Comparison of ENCODE assay signal across 8 cellular contexts in genomic region chr12:68451261-68452091, GRCh38.
DNase-seq lines count a peak whose midpoint lies in the region; ATAC-seq and TF ChIP-seq lines count a peak whose summit lies in the region.

No MANE protein-coding gene starts in this region.

- BruUV-seq in PC-9 (replicated peaks; lab: Mats Ljungman, UMichigan), result no TSS peak

- DNase-seq in ELR (ENCODE audit: low read depth) (peak; percentile 53), UCSD-AML1 (lab: John Stamatoyannopoulos, UW; ENCODE audit: unreplicated experiment) (peak; percentile 27), epidermal melanocyte (ENCODE audit: insufficient read length, low spot score) (peak; percentile 18), ovary (peak; percentile 39 to 67 (median 44)), NCI-H2107 (lab: John Stamatoyannopoulos, UW) (no peak), PC-9 (no peak)

- H3K4me3 ChIP-seq in ovary, result no peak overlapping the region
- H3K4me3 ChIP-seq in PC-9, result no peak overlapping the region

- H3K9me3 ChIP-seq in ovary (no peaks in the 10 kb centered on the region), PC-9 (ENCODE audit: insufficient read depth, low read depth) (no peaks in the 10 kb centered on the region)

- H3K4me1 ChIP-seq in ovary (ENCODE audit: insufficient read depth) (peaks cover 8% of the 10 kb centered on the region), PC-9 (replicated peaks; ENCODE audit: insufficient read depth) (no peaks in the 10 kb centered on the region)

- no peak overlapping the region for H3K4me2 ChIP-seq in PC-9

- ATAC-seq in GM19455 (IDR thresholded peaks at IDR 0.05; ENCODE audit: unreplicated experiment) (peak; percentile 64), HG03469 (IDR thresholded peaks at IDR 0.05; ENCODE audit: unreplicated experiment) (peak; percentile 54)

- TF ChIP-seq POLR2A in ovary (IDR thresholded peaks at IDR 0.05), result no peak

- intact Hi-C loops in ovary (cut with DNase I), result no loop called here
- intact Hi-C loops in PC-9 (cut with micrococcal nuclease; ENCODE audit: unreplicated experiment), result no loop called here

- H3K27ac ChIP-seq in ovary (peak overlapping the region in 1 of 2 donors; percentile 29), PC-9 (no peak overlapping the region)

- WGBS in ovary, 3 donors, result 2 to 5% (median 3%) methylated on average over 7 of the region's 7 CpGs

- POLR2A ChIA-PET in PC-9 (lab: Charles Lee; ENCODE audit: unreplicated experiment), result interaction anchor here (0.6 kb wide), 1 partner anchor 94 kb away, joined by 4 read pairs; no protein-coding TSS in a partner anchor

- H3K27me3 ChIP-seq in ovary (no peaks in the 10 kb centered on the region), PC-9 (ENCODE audit: insufficient read depth, low read depth) (no peaks in the 10 kb centered on the region)

- no peaks in the 10 kb centered on the region for H3K36me3 ChIP-seq in ovary
- H3K36me3 ChIP-seq in PC-9 (ENCODE audit: low read depth), result no peaks in the 10 kb centered on the region

- no peak overlapping the region for H2AFZ ChIP-seq in PC-9

- H4K20me1 ChIP-seq in PC-9 (ENCODE audit: insufficient read depth), result no peaks in the 10 kb centered on the region

- TF ChIP-seq CTCF in ovary (IDR thresholded peaks at IDR 0.05) (no peak), PC-9 (conservative IDR thresholded peaks at IDR 0.05) (no peak)

- H3F3A ChIP-seq in PC-9 (ENCODE audit: insufficient read depth, low read depth), result no peaks in the 10 kb centered on the region

- H3K79me2 ChIP-seq in PC-9 (ENCODE audit: low read depth), result no peaks in the 10 kb centered on the region

- CTCF ChIA-PET in PC-9 (lab: Charles Lee), result no interaction called here

- no peak for TF ChIP-seq EP300 in ovary (IDR thresholded peaks at IDR 0.05)

- H3K9me2 ChIP-seq in PC-9 (ENCODE audit: insufficient read depth), result no peaks in the 10 kb centered on the region

Comparison
In these comparisons a context has a peak if more than half of its experiments do, and no peak if none do; other contexts are left out.
1. DNase-seq: peak in ELR (single experiment), UCSD-AML1 (single experiment), epidermal melanocyte (single experiment) and ovary (5 of 5); none in NCI-H2107 (single experiment) and PC-9 (0 of 2).